ENCODE assay signal across 31 cellular contexts in genomic region chr12:12048266-12048665, GRCh38. TPM values are rescaled to one million over a fixed set of nuclear protein-coding genes. Genes with fewer than 3 reads are reported as not detected.
"Had no signal": no experiment of that assay in that cellular context is flagged by ENCODE, and none has a peak within 500 bp of the region (broad histone marks: within the 10 kb centered on the region; RNA-seq: fewer than 3 reads in every experiment).

No MANE protein-coding gene starts in this region.

- H3K4me1 ChIP-seq: heart right ventricle, lower lobe of right lung, neural progenitor cell, right atrium auricular region, spleen, testis, thyroid gland, transverse colon, upper lobe of right lung, uterus had no signal

- H3K4me2 ChIP-seq: hepatocyte, neural progenitor cell had no signal

- H3K36me3 ChIP-seq: heart right ventricle, lower lobe of right lung, neural progenitor cell, neutrophil, ovary, right atrium auricular region, sigmoid colon, spleen, thyroid gland, transverse colon, upper lobe of right lung, uterus had no signal

- H3K9me3 ChIP-seq: heart right ventricle, lower lobe of right lung, neutrophil, ovary, right atrium auricular region, sigmoid colon, spleen, testis, thyroid gland, transverse colon, upper lobe of right lung, uterus had no signal

- H3K4me3 ChIP-seq: heart right ventricle, hepatocyte, lower lobe of right lung, neural progenitor cell, ovary, right atrium auricular region, sigmoid colon, spleen, testis, thyroid gland, transverse colon, upper lobe of right lung, uterus had no signal

- DNase-seq: heart right ventricle; kidney glomerular epithelial cell; left cardiac atrium; left ventricle myocardium superior; lower lobe of right lung; mesendoderm; naive B cell; natural killer cell; nephron progenitor cell; occipital lobe; ovary; sigmoid colon; small intestine; spleen; stimulated activated CD4-positive, alpha-beta T cell treated with anti-CD3 and anti-CD28 coated beads, Interleukin-4, amount 100 ng/mL, for 24 hours; stimulated activated naive CD4-positive, alpha-beta T cell treated with Interleukin-2 at 50 U/mL for 16 hours; stimulated activated naive CD8-positive, alpha-beta T cell treated with anti-CD3 and anti-CD28 coated beads, Interleukin-15, amount 100 ng/mL, for 72 hours; substantia nigra; testis; thyroid gland; transverse colon; upper lobe of right lung; uterus had no signal

- ATAC-seq: left cardiac atrium; left lobe of liver; left ventricle myocardium superior; stimulated activated naive CD8-positive, alpha-beta T cell treated with anti-CD3 and anti-CD28 coated beads, Interleukin-15, amount 100 ng/mL, for 72 hours had no signal

- H3K27ac ChIP-seq: heart right ventricle, hepatocyte, lower lobe of right lung, neural progenitor cell, neutrophil, ovary, right atrium auricular region, sigmoid colon, spleen, testis, thyroid gland, transverse colon, upper lobe of right lung, uterus had no signal

- H3K9ac ChIP-seq: neural progenitor cell had no signal

- H3K79me2 ChIP-seq: hepatocyte had no signal

- H2AFZ ChIP-seq: hepatocyte, neural progenitor cell had no signal

- FAIRE-seq: small intestine had no signal

- H3K27me3 ChIP-seq: hepatocyte, neural progenitor cell, neutrophil, ovary, right atrium auricular region, sigmoid colon, spleen, testis, thyroid gland, transverse colon, upper lobe of right lung, uterus had no signal

RNA-seq across cellular contexts. Expression of gene BCL2L14, which starts 22.5 kb away (rescaled TPM):
- total RNA-seq: left cardiac atrium, left lobe of liver, left ventricle myocardium superior, mesothelial cell of epicardium, occipital lobe, pulmonary artery endothelial cell, right atrium auricular region, sigmoid colon, uterus had no signal
- polyA plus RNA-seq: heart right ventricle, keratinocyte, ovary had no signal
